ENCODE assay signal across 14 cellular contexts in genomic region chr10:69287181-69287580, GRCh38.
"Had no signal": no experiment of that assay in that cellular context is flagged by ENCODE, and none has a peak within 500 bp of the region (broad histone marks: within the 10 kb centered on the region; RNA-seq: fewer than 3 reads in every experiment).

No MANE protein-coding gene starts in this region.

- H3K9me3 Mint-ChIP-seq: immature natural killer cell, natural killer cell, neural crest cell, type B pancreatic cell had no signal

- H3K36me3 Mint-ChIP-seq: immature natural killer cell, natural killer cell, type B pancreatic cell had no signal

- H3K27ac Mint-ChIP-seq: immature natural killer cell, natural killer cell, type B pancreatic cell had no signal

- H3K4me1 Mint-ChIP-seq: immature natural killer cell, natural killer cell had no signal

- ATAC-seq: left lung; mucosa of descending colon; natural killer cell; right cardiac atrium; stimulated activated naive CD8-positive, alpha-beta T cell treated with anti-CD3 and anti-CD28 coated beads, Interleukin-15, Interleukin-2, amounts not matched to agents 100 U/mL and 50 U/mL, for 24 hours had no signal

- DNase-seq: effector CD4-positive, alpha-beta T cell; foreskin melanocyte; immature natural killer cell; left lung; mucosa of descending colon; natural killer cell; nucleus accumbens; ovary; right cardiac atrium; stimulated activated CD4-positive, alpha-beta T cell treated with anti-CD3 and anti-CD28 coated beads, Interleukin-2, amount 100 ng/mL, for 48 hours; stimulated activated naive CD8-positive, alpha-beta T cell treated with anti-CD3 and anti-CD28 coated beads, Interleukin-15, Interleukin-2, amounts not matched to agents 100 U/mL and 50 U/mL, for 24 hours; thyroid gland had no signal

- H3K4me3 Mint-ChIP-seq: immature natural killer cell, natural killer cell, neural crest cell, type B pancreatic cell had no signal
